4 cellular contexts compared by ENCODE assay signal in the genomic region with DNA sequence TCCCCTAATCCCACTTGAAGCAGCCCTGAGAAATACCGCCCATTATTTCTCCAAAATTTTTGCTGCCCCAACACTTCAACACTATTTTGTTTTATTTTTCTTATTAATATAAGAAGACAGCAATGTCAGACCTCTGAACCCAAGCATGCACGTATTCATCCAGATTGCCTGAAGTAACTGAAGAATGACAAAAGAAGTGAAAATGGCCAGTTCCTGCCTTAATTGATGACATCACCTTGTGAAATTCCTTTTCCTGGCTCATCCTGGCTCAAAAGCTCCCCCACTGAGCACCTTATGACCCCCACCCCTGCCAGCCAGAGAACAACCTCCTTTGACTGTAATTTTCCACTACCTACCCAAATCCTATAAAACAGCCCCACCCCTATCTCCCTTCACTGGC.
TF ChIP-seq lines count a peak whose summit lies in the region.
"Not testable (repeated sequence)": the region's sequence is repeated elsewhere in the genome, so short reads cannot be mapped to it uniquely, and the experiment has no call there.

No MANE protein-coding gene starts in this region.

TF ChIP-seq in GM23338, 12 proteins besides CTCF, POLR2A, EP300 and RAD21:
- peak; percentile 52 for TF ChIP-seq CREB1 (CRISPR knock-in tag; IDR thresholded peaks at IDR 0.05; ENCODE audit: low read depth)

TF ChIP-seq in HEK293, 187 proteins besides CTCF, POLR2A, EP300 and RAD21:
- TF ChIP-seq GLIS1 (tag by site-specific recombination; IDR thresholded peaks at IDR 0.05), result peak; percentile 36; the same call in 1 of the 2 replicates
TF ChIP-seq in HEK293: peak in this region for 1; not testable (repeated sequence) for 186.

TF ChIP-seq in H1, 55 proteins besides CTCF, POLR2A, EP300 and RAD21:
- peak; percentile 60; the same call in 1 of the 2 replicates for TF ChIP-seq JUND (IDR thresholded peaks at IDR 0.05; ENCODE audit: low read length)

TF ChIP-seq in HepG2, 621 proteins besides CTCF, POLR2A, EP300 and RAD21:
- peak; percentile 82 for TF ChIP-seq ATF7 (IDR thresholded peaks at IDR 0.05)
- TF ChIP-seq ATF7 (CRISPR knock-in tag; IDR thresholded peaks at IDR 0.05), result not testable (repeated sequence)
TF ChIP-seq in HepG2: peak in this region for 1; not testable (repeated sequence) for 620.
